ENCODE assay signal across 17 cellular contexts in the genomic region with DNA sequence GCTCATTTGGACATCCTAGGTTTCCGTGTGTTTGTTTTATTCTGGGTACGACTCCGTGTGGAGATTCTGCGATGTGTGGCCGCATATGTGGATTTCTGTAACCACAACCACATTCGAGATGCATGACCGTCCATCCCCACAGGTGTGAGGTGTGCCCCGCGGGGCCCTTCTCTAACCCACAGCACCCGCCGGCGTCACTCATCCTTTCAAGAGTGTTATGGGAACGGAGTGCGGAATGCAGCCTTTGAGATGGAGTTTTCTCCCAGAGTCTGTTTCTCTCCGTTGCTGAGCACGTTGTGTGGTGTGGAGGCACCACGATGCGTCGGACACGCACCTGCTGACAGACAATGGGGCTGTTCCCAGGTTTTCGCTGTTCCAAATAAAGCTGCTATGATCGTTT. TPM values are rescaled to one million over a fixed set of nuclear protein-coding genes. Genes with fewer than 3 reads are reported as not detected.
"Had no signal": no experiment of that assay in that cellular context is flagged by ENCODE, and none has a peak within 500 bp of the region (broad histone marks: within the 10 kb centered on the region; RNA-seq: fewer than 3 reads in every experiment).

No MANE protein-coding gene starts in this region.

- H3K36me3 Mint-ChIP-seq: activated CD4-positive, alpha-beta memory T cell treated with anti-CD3 and anti-CD28 coated beads for 36 hours; natural killer cell treated with Interleukin-12 subunit alpha and Interleukin-12 subunit beta and Interleukin-15 and Interleukin-18, amount 100 ng/mL, for 72 hours had no signal

- H3K27ac ChIP-seq: parathyroid adenoma, right lobe of liver had no signal

- H3K4me3 ChIP-seq: right lobe of liver, vagina had no signal

- H3K36me3 ChIP-seq: right lobe of liver, vagina had no signal

- H3K27ac Mint-ChIP-seq: activated CD4-positive, alpha-beta memory T cell treated with anti-CD3 and anti-CD28 coated beads for 36 hours; activated T-cell treated with anti-CD3 and anti-CD28 coated beads, Interleukin-2, amount 50 U/mL, for 72 hours; dendritic cell treated with granulocyte-macrophage colony-stimulating factor and Interleukin-4, amounts not matched to agents 40 ng/mL and 50 ng/mL, for 4 days; effector memory CD8-positive, alpha-beta T cell; natural killer cell treated with Interleukin-12 subunit alpha and Interleukin-12 subunit beta and Interleukin-15 and Interleukin-18, amount 100 ng/mL, for 72 hours had no signal

- H3K4me3 Mint-ChIP-seq: activated CD4-positive, alpha-beta memory T cell treated with anti-CD3 and anti-CD28 coated beads for 36 hours; activated T-cell treated with anti-CD3 and anti-CD28 coated beads, Interleukin-2, amount 50 U/mL, for 72 hours; dendritic cell treated with granulocyte-macrophage colony-stimulating factor and Interleukin-4, amounts not matched to agents 40 ng/mL and 50 ng/mL, for 4 days; effector memory CD8-positive, alpha-beta T cell; natural killer cell treated with Interleukin-12 subunit alpha and Interleukin-12 subunit beta and Interleukin-15 and Interleukin-18, amount 100 ng/mL, for 72 hours had no signal

- ATAC-seq: activated T-cell treated with anti-CD3 and anti-CD28 coated beads, Interleukin-2, amount 50 U/mL, for 72 hours; effector memory CD8-positive, alpha-beta T cell; left colon; natural killer cell treated with Interleukin-12 subunit alpha and Interleukin-12 subunit beta and Interleukin-15 and Interleukin-18, amount 100 ng/mL, for 72 hours; right lobe of liver had no signal

- H3K9me3 ChIP-seq: right lobe of liver, vagina had no signal

- H3K4me1 ChIP-seq: parathyroid adenoma, right lobe of liver had no signal

- DNase-seq: activated CD4-positive, alpha-beta memory T cell treated with anti-CD3 and anti-CD28 coated beads for 36 hours; activated CD4-positive, CD25-positive, alpha-beta regulatory T cell treated with anti-CD3 and anti-CD28 coated beads, Interleukin-2, amount 50 U/mL, for 72 hours; activated naive CD4-positive, alpha-beta T cell treated with Interleukin-2 at 50 U/mL for 16 hours; activated T-cell treated with anti-CD3 and anti-CD28 coated beads, Interleukin-2, amount 50 U/mL, for 72 hours; central memory CD4-positive, alpha-beta T cell; effector memory CD8-positive, alpha-beta T cell; left colon; stimulated activated CD4-positive, alpha-beta T cell treated with anti-CD3 and anti-CD28 coated beads, Interleukin-2, amount 100 ng/mL, for 48 hours; stimulated activated naive CD4-positive, alpha-beta T cell treated with Interleukin-2 at 50 U/mL for 16 hours; SW 1271; T-helper 9 cell had no signal

- H3K9me3 Mint-ChIP-seq: activated CD4-positive, alpha-beta memory T cell treated with anti-CD3 and anti-CD28 coated beads for 36 hours; activated T-cell treated with anti-CD3 and anti-CD28 coated beads, Interleukin-2, amount 50 U/mL, for 72 hours; dendritic cell treated with granulocyte-macrophage colony-stimulating factor and Interleukin-4, amounts not matched to agents 40 ng/mL and 50 ng/mL, for 4 days; effector memory CD8-positive, alpha-beta T cell; natural killer cell treated with Interleukin-12 subunit alpha and Interleukin-12 subunit beta and Interleukin-15 and Interleukin-18, amount 100 ng/mL, for 72 hours had no signal

- H3K27me3 ChIP-seq: right lobe of liver, vagina had no signal

RNA-seq across cellular contexts. Expression of gene C13orf46, which starts 40.0 kb away (rescaled TPM):
- total RNA-seq: epithelial cell of proximal tubule, vagina had no signal
